Comparison of ENCODE assay signal across 8 cellular contexts in the genomic region with DNA sequence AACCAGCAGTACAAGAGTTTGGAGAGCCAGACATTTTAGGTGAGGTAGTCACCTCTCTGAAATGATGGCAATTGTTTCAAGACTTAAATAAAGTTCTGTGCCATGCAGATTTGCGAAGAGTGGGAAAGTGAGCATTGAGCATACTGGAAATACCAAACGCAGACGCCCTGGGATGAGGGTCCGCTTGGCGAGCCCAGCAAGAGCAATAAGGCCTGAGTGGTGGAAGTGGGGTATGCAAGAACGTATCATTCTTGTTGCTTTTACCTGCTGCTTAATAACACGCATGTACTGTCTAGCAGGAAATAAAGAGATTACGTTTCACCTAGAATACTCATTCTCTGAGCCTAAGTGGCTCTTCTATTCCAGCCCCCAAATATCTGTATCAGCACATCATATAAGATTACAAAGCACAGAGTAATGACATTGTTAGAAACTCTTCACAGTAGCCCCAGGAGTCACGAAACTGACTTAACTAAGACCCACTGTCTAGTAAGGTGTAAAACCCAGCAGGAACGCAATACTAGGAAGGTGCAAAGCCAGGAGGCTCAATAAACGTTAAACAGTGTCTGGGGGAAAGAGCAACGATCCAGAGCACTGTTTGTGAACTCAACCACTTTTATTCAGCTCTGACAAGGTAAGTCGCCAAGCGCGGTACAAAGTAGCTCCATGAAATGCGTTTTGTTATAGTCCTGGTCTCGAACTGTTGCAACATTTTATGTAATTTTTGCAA. TPM values are rescaled to one million over a fixed set of nuclear protein-coding genes. Genes with fewer than 3 reads are reported as not detected.
A peak's percentile ranks its signal among the peaks of the same experiment; 100 is the strongest.
DNase-seq lines count a peak whose midpoint lies in the region; ATAC-seq, FAIRE-seq and TF ChIP-seq lines count a peak whose summit lies in the region.

No MANE protein-coding gene starts in this region.

- CTCF ChIA-PET in CD4-positive, alpha-beta memory T cell (lab: Charles Lee; ENCODE audit: partially characterized antibody), result interaction anchor here (0.9 to 4.0 kb wide), 10 partner anchors 11 to 197 kb away, joined by 3 to 36 read pairs (median 4); no protein-coding TSS in a partner anchor

- H3K9me3 ChIP-seq in CD4-positive, alpha-beta memory T cell (ENCODE audit: control insufficient read depth in 1 of 2, low read length in 2 of 2), result no peaks in the 10 kb centered on the region
- no peaks in the 10 kb centered on the region for H3K9me3 ChIP-seq in adrenal gland (replicated peaks in 1 of 3)
- no peaks in the 10 kb centered on the region for H3K9me3 ChIP-seq in kidney (ENCODE audit: control insufficient read depth in 1 of 2, low read length in 2 of 2)
- H3K9me3 ChIP-seq in stomach smooth muscle (ENCODE audit: control insufficient read depth in 2 of 2, low read length in 2 of 2), result no peaks in the 10 kb centered on the region

- no peaks in the 10 kb centered on the region for H3K27me3 ChIP-seq in CD4-positive, alpha-beta memory T cell (ENCODE audit: insufficient read depth, low read length)
- H3K27me3 ChIP-seq in adrenal gland, result no peaks in the 10 kb centered on the region
- H3K27me3 ChIP-seq in stomach smooth muscle (ENCODE audit: control insufficient read depth in 1 of 2, insufficient read depth in 2 of 2, low read length in 2 of 2), result no peaks in the 10 kb centered on the region

- peak overlapping the region; percentile 96 to 98 for H3K9ac ChIP-seq in kidney (ENCODE audit: low read length in 2 of 2)
- H3K9ac ChIP-seq in stomach smooth muscle (ENCODE audit: low read length in 2 of 2), result peak overlapping the region; percentile 97 to 98

- FAIRE-seq in kidney (lab: Jason Lieb, UNC), result no peak

- H3K4me1 ChIP-seq in CD4-positive, alpha-beta memory T cell (ENCODE audit: insufficient read depth, low read length), result peaks cover 52% of the 10 kb centered on the region
- H3K4me1 ChIP-seq in adrenal gland (replicated peaks in 1 of 2), result peaks cover 0 to 29% of the 10 kb centered on the region in 2 donors
- peaks cover 7 to 8% of the 10 kb centered on the region in 2 donors for H3K4me1 ChIP-seq in kidney (ENCODE audit: control insufficient read depth in 1 of 2, insufficient read depth in 1 of 2, low read depth in 1 of 2, low read length in 2 of 2)
- H3K4me1 ChIP-seq in stomach smooth muscle (ENCODE audit: control insufficient read depth, insufficient read depth, low read length), result peaks cover 14% of the 10 kb centered on the region

- DNase-seq in CD4-positive, alpha-beta memory T cell, result peak in 3 of 5 donors; percentile 33 to 40 (median 34)
- DNase-seq in LNCaP clone FGC (ENCODE audit: low read depth), result no peak
- peak in 4 of 7 donors; percentile 23 to 39 (median 28) for DNase-seq in adrenal gland
- no peak for DNase-seq in kidney
- DNase-seq in superior temporal gyrus (ENCODE audit: extremely low spot score), result no peak
- no peak for DNase-seq in retina

- H3K36me3 ChIP-seq in CD4-positive, alpha-beta memory T cell (ENCODE audit: insufficient read depth, low read length), result no peaks in the 10 kb centered on the region
- no peaks in the 10 kb centered on the region for H3K36me3 ChIP-seq in adrenal gland (replicated peaks in 1 of 2)
- no peaks in the 10 kb centered on the region for H3K36me3 ChIP-seq in kidney (ENCODE audit: control insufficient read depth in 1 of 2, insufficient read depth in 2 of 2, low read length in 2 of 2)
- no peaks in the 10 kb centered on the region for H3K36me3 ChIP-seq in stomach smooth muscle (ENCODE audit: control insufficient read depth in 2 of 2, insufficient read depth in 2 of 2, low read length in 2 of 2)

- H3K36me3 Mint-ChIP-seq in CD4-positive, alpha-beta memory T cell, result peaks cover 0 to 5% of the 10 kb centered on the region in 2 donors

- peaks cover 22 to 60% (median 37%) of the 10 kb centered on the region in 4 donors for H3K4me1 Mint-ChIP-seq in CD4-positive, alpha-beta memory T cell

- peak overlapping the region; percentile 92 for H3K27ac ChIP-seq in CD4-positive, alpha-beta memory T cell (ENCODE audit: low read depth, low read length)
- peak overlapping the region; percentile 89 to 100 (median 97) for H3K27ac ChIP-seq in adrenal gland
- H3K27ac ChIP-seq in kidney (ENCODE audit: low read depth in 2 of 2, low read length in 2 of 2), result peak overlapping the region; percentile 99
- peak overlapping the region; percentile 96 for H3K27ac ChIP-seq in stomach smooth muscle (ENCODE audit: low read length)

- TF ChIP-seq CTCF in LNCaP clone FGC (IDR thresholded peaks at IDR 0.05; ENCODE audit: control insufficient read depth, extremely low read depth, insufficient read depth) (no peak), adrenal gland (IDR thresholded peaks at IDR 0.05) (no peak), kidney (IDR thresholded peaks at IDR 0.05; ENCODE audit: borderline replicate concordance, extremely low read depth, insufficient read depth) (no peak)

- intact Hi-C loops in CD4-positive, alpha-beta memory T cell (cut with micrococcal nuclease), result loop anchor here (1.0 to 10.0 kb wide), 9 partner anchors 26 to 1261 kb away; partner anchors contain the start of genes FNDC3A, ITM2B, KPNA3 and LPAR6
- intact Hi-C loops in adrenal gland (cut with DNase I) (no loop called here), kidney (cut with DNase I) (no loop called here)

- peaks cover 0 to 5% (median 0%) of the 10 kb centered on the region in 8 donors for H3K9me3 Mint-ChIP-seq in CD4-positive, alpha-beta memory T cell

- no peak for ATAC-seq in GM21529 (IDR thresholded peaks at IDR 0.05; ENCODE audit: unreplicated experiment)

- POLR2A ChIA-PET in CD4-positive, alpha-beta memory T cell (lab: Charles Lee; ENCODE audit: partially characterized antibody), result interaction anchor here (0.8 to 6.8 kb wide), 36 partner anchors 9 to 1593 kb away, joined by 3 to 126 read pairs (median 6); partner anchors contain the start of genes CYSLTR2, LPAR6, NUDT15 and RB1

- H3K4me3 Mint-ChIP-seq in CD4-positive, alpha-beta memory T cell, result peak overlapping the region; percentile 92 to 98 (median 94)

- H3K4me3 ChIP-seq in CD4-positive, alpha-beta memory T cell (ENCODE audit: low read length in 2 of 2), result peak overlapping the region; percentile 70 to 75
- peak overlapping the region; percentile 55 for H3K4me3 ChIP-seq in LNCaP clone FGC (ENCODE audit: low read depth, low read length)
- peak overlapping the region in 3 of 4 donors; percentile 63 to 84 (median 76) for H3K4me3 ChIP-seq in adrenal gland
- peak overlapping the region; percentile 76 to 92 for H3K4me3 ChIP-seq in kidney (ENCODE audit: low read length in 2 of 2)
- peak overlapping the region; percentile 91 to 95 for H3K4me3 ChIP-seq in stomach smooth muscle (ENCODE audit: low read length in 2 of 2)

- TF ChIP-seq POLR2A in adrenal gland (IDR thresholded peaks at IDR 0.05), result no peak

- WGBS in adrenal gland, 4 donors, result 43 to 49% (median 48%) methylated on average over 17 of the region's 17 CpGs

- no peaks in the 10 kb centered on the region for H3K27me3 Mint-ChIP-seq in CD4-positive, alpha-beta memory T cell

- peak overlapping the region; percentile 97 to 99 (median 99) for H3K27ac Mint-ChIP-seq in CD4-positive, alpha-beta memory T cell

RNA-seq across cellular contexts. Expression of gene RCBTB2, which starts 1.3 kb away (rescaled TPM):
- 10 to 100 TPM; 23.9 to 25.7 TPM for total RNA-seq in CD4-positive, alpha-beta memory T cell
- 10 to 100 TPM; 33.7 to 46.5 TPM for polyA plus RNA-seq in CD4-positive, alpha-beta memory T cell
- total RNA-seq in adrenal gland (10 to 100 TPM in 6 of 8 donors, 1 to 10 TPM in 2; 9.8 to 29.0 (median 15.2) TPM), kidney (19.6 TPM)
- polyA plus RNA-seq in adrenal gland (10 to 100 TPM; 14.0 to 36.4 (median 20.0) TPM), kidney (ENCODE audit: insufficient read depth, low read depth, low replicate concordance) (17.0 TPM)

Comparison
In these comparisons a context has a peak if more than half of its experiments do, and no peak if none do; other contexts are left out.
1. DNase-seq: peak in CD4-positive, alpha-beta memory T cell (3 of 5) and adrenal gland (4 of 7); none in LNCaP clone FGC (single experiment), kidney (single experiment), superior temporal gyrus (single experiment) and retina (single experiment).
2. Peak in every context shown above with its lines, with median percentiles within 50 percentile points of each other: H3K27ac ChIP-seq and H3K4me3 ChIP-seq.